ENCODE assay signal across 9 cellular contexts in the genomic region with DNA sequence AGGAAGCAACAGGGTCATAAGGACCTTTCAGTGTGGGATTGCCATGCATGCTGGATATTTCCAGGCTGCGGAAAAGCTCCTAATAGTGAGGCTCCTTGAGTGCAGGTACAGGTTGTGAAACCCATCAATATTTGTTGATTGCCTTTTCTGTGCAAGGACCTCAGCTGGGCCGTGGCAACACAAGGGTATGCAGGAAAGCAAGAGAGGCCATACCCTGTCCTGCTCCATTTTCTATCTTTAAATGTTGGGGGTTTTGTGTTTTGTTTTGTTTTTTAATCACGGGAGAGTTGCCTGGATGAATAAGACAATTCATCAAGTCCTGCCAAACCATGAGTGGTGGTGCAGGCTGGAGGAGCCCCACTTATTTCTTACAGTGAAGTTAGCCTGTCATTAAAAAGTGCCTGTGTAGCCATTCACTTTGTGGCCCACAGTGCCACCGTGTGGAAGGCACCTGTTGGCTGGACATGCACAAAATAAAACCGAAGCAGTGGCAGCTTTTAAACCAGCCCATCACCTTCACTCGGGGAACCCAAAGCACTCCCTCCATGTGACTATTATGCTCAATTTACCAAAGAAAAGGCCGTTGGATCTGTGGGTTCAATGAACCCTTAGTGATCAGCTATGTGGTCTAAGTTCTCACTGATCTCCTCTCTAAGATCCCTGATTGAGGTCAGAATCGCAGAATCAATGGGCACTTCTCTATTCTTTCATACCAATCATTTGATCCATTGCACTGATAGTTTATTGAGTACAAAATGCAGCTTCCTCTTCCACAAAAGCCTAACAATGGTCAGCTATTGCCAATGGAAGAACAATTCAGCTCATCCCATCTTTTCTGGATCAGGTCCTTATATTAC. TPM values are rescaled to one million over a fixed set of nuclear protein-coding genes. Genes with fewer than 3 reads are reported as not detected.
A peak's percentile ranks its signal among the peaks of the same experiment; 100 is the strongest.
DNase-seq lines count a peak whose midpoint lies in the region; ATAC-seq and TF ChIP-seq lines count a peak whose summit lies in the region.
"Had no signal": no experiment of that assay in that cellular context is flagged by ENCODE, and none has a peak within 500 bp of the region (broad histone marks: within the 10 kb centered on the region; RNA-seq: fewer than 3 reads in every experiment).

No MANE protein-coding gene starts in this region.

- H3K79me2 ChIP-seq in mesendoderm (ENCODE audit: control insufficient read depth, insufficient read depth, low read length) = no peaks in the 10 kb centered on the region

- peak; percentile 86 for ATAC-seq in GM18502 (IDR thresholded peaks at IDR 0.05; ENCODE audit: poor library complexity, unreplicated experiment)
- peak; percentile 81 for ATAC-seq in HG02973 (IDR thresholded peaks at IDR 0.05; ENCODE audit: unreplicated experiment)
- ATAC-seq in HG02588 (IDR thresholded peaks at IDR 0.05; ENCODE audit: unreplicated experiment) = no peak

- no peak overlapping the region for H4K8ac ChIP-seq in mesendoderm (ENCODE audit: low read depth, low read length)

- H3K18ac ChIP-seq in mesendoderm (ENCODE audit: low read length) = no peak overlapping the region

- H3K23ac ChIP-seq in mesendoderm (ENCODE audit: low read length) = no peak overlapping the region

- H3K4ac ChIP-seq in mesendoderm (ENCODE audit: low read depth, low read length) = no peak overlapping the region

- no peak overlapping the region for H3K9ac ChIP-seq in mesendoderm (ENCODE audit: low read length)

- no peak overlapping the region for H3K4me2 ChIP-seq in mesendoderm (ENCODE audit: low read length)

- H3K36me3 Mint-ChIP-seq in CD14-positive monocyte = no peaks in the 10 kb centered on the region

- TF ChIP-seq CTCF in CD14-positive monocyte (IDR thresholded peaks at IDR 0.05) (peak; percentile 40), choroid plexus epithelial cell (conservative IDR thresholded peaks at IDR 0.05; ENCODE audit: low read depth, low read length) (peak; percentile 82)

- no peak overlapping the region for H3K27ac ChIP-seq in mesendoderm (ENCODE audit: low read depth, low read length)
- H3K27ac ChIP-seq: ovary had no signal

- no peak overlapping the region for H2BK15ac ChIP-seq in mesendoderm (replicated peaks; ENCODE audit: low read depth)

- intact Hi-C loops in CD14-positive monocyte (cut with micrococcal nuclease) = no loop called here

- DNase-seq in CD14-positive monocyte (ENCODE audit: low spot score) (no peak), NCI-H526 (lab: John Stamatoyannopoulos, UW) (peak; percentile 51 to 67), choroid plexus epithelial cell (ENCODE audit: low read depth) (peak; percentile 74), mesendoderm (peak; percentile 69)
- no peak for DNase-seq in effector CD8-positive, alpha-beta T cell (lab: John Stamatoyannopoulos, UW)

- whole genome bisulfite sequencing in mesendoderm (ENCODE audit: extremely low coverage, insufficient coverage, low lambda C conversion rate) = no CpG with 5 or more reads among the region's 8 CpGs

- H2AK5ac ChIP-seq in mesendoderm (ENCODE audit: low read length) = no peak overlapping the region

- H3K4me1 Mint-ChIP-seq in CD14-positive monocyte = peaks cover 2% of the 10 kb centered on the region

- H3K9me3 Mint-ChIP-seq in CD14-positive monocyte = no peaks in the 10 kb centered on the region

- no peaks in the 10 kb centered on the region for H3K36me3 ChIP-seq in mesendoderm (ENCODE audit: control insufficient read depth, insufficient read depth, low read length)
- H3K36me3 ChIP-seq: ovary had no signal

- peaks cover 3% of the 10 kb centered on the region for H3K4me1 ChIP-seq in mesendoderm (ENCODE audit: control insufficient read depth, low read depth, low read length)

- H3K79me1 ChIP-seq in mesendoderm (ENCODE audit: low read length) = no peaks in the 10 kb centered on the region

- H3K27me3 Mint-ChIP-seq in CD14-positive monocyte (ENCODE audit: low read depth in 3 of 3) = peaks cover 0 to 1% (median 0%) of the 10 kb centered on the region in 3 donors

- H3K27me3 ChIP-seq in mesendoderm (ENCODE audit: insufficient read depth, low read length, poor library complexity) = no peaks in the 10 kb centered on the region
- H3K27me3 ChIP-seq: ovary had no signal

- no peak overlapping the region for H2BK5ac ChIP-seq in mesendoderm (ENCODE audit: low read length)

- H3K56ac ChIP-seq in mesendoderm (ENCODE audit: low read length) = no peak overlapping the region

- H3K4me3 ChIP-seq in choroid plexus epithelial cell (ENCODE audit: low read depth, low read length) = no peak overlapping the region
- H3K4me3 ChIP-seq in mesendoderm (ENCODE audit: low read length) = no peak overlapping the region
- H3K4me3 ChIP-seq: ovary had no signal

- H3K4me3 Mint-ChIP-seq in CD14-positive monocyte = no peak overlapping the region

- no peak overlapping the region for H4K5ac ChIP-seq in mesendoderm (ENCODE audit: low read length)

- H2BK120ac ChIP-seq in mesendoderm (ENCODE audit: low read depth, low read length) = no peak overlapping the region

- no peak overlapping the region for H3K27ac Mint-ChIP-seq in CD14-positive monocyte

RNA-seq across cellular contexts. Expression of a gene that starts 42.2 kb away (rescaled TPM):
- polyA plus RNA-seq in CD14-positive monocyte = not detected
- polyA plus RNA-seq in mesendoderm (2013, experiment 1 of 2) = not detected
- polyA plus RNA-seq in mesendoderm (2013, experiment 2 of 2) = not detected

Comparison
In these comparisons a context has a peak if more than half of its experiments do, and no peak if none do; other contexts are left out.
1. DNase-seq: peak in NCI-H526 (2 of 2), choroid plexus epithelial cell (single experiment) and mesendoderm (single experiment); none in CD14-positive monocyte (single experiment) and effector CD8-positive, alpha-beta T cell (single experiment).